9 cellular contexts compared by ENCODE assay signal in genomic region chr22:30398685-30399680, GRCh38. TPM values are rescaled to one million over a fixed set of nuclear protein-coding genes. Genes with fewer than 3 reads are reported as not detected.
DNase-seq lines count a peak whose midpoint lies in the region; ATAC-seq and TF ChIP-seq lines count a peak whose summit lies in the region.
"Had no signal": no experiment of that assay in that cellular context is flagged by ENCODE, and none has a peak within 500 bp of the region (broad histone marks: within the 10 kb centered on the region; RNA-seq: fewer than 3 reads in every experiment).

No MANE protein-coding gene starts in this region.

- no peak for DNase-seq in CD4-positive, alpha-beta T cell
- DNase-seq in NB4 (ENCODE audit: low read depth) (peak; percentile 83), mammary epithelial cell (peak; percentile 52), natural killer cell (no peak), NCI-H510A treated with DMSO at 0.1 percent for 48 hours (lab: John Stamatoyannopoulos, UW) (no peak), thyroid gland (no peak), KG1 (lab: John Stamatoyannopoulos, UW) (no peak)
- no peak for DNase-seq in stimulated activated CD8-positive, alpha-beta memory T cell treated with anti-CD3 and anti-CD28 coated beads, Interleukin-4, amount 100 ng/mL, for 48 hours

- peak overlapping the region; percentile 89 for H3K4me3 Mint-ChIP-seq in CD4-positive, alpha-beta T cell
- H3K4me3 Mint-ChIP-seq in natural killer cell, result peak overlapping the region; percentile 40

- dilution Hi-C loops in mammary epithelial cell (cut with HindIII; ENCODE audit: low sequenced_read_pairs), result no loop called here

- TF ChIP-seq POLR2A in NB4 (IDR thresholded peaks at IDR 0.05; ENCODE audit: extremely low read depth, insufficient read length) (no peak), thyroid gland (IDR thresholded peaks at IDR 0.05) (no peak)

- H3K4me1 Mint-ChIP-seq in CD4-positive, alpha-beta T cell (ENCODE audit: low read depth), result peaks cover 49% of the 10 kb centered on the region
- peaks cover 13 to 24% of the 10 kb centered on the region in 2 donors for H3K4me1 Mint-ChIP-seq in natural killer cell

- 3% methylated on average over 14 of the region's 25 CpGs for WGBS in mammary epithelial cell (ENCODE audit: low coverage, missing lambda C conversion rate)
- WGBS in thyroid gland, 2 donors, result 68 to 69% methylated on average over 19 to 25 of the region's 25 CpGs

- H2AFZ ChIP-seq in mammary epithelial cell (ENCODE audit: low read depth, low read length), result no peak overlapping the region

- intact Hi-C loops in CD4-positive, alpha-beta T cell (cut with DNase I, micrococcal nuclease), result loop anchor here (10.0 kb wide), 2 partner anchors 206 to 356 kb away; partner anchors contain the start of gene TCN2 (in 1 of the 2)
- intact Hi-C loops in mammary epithelial cell (cut with micrococcal nuclease), result loop anchor here (1.0 to 5.0 kb wide), 3 partner anchors 25 to 202 kb away; no protein-coding TSS in a partner anchor
- intact Hi-C loops in natural killer cell (cut with micrococcal nuclease), result no loop called here
- intact Hi-C loops in thyroid gland (cut with DNase I), result no loop called here

- H3K36me3 Mint-ChIP-seq in CD4-positive, alpha-beta T cell (ENCODE audit: low read depth), result peaks cover 5% of the 10 kb centered on the region
- H3K36me3 Mint-ChIP-seq in natural killer cell, result no peaks in the 10 kb centered on the region

- POLR2A ChIA-PET in CD4-positive, alpha-beta T cell (lab: Charles Lee), result interaction anchor here (0.6 to 7.9 kb wide), 5 partner anchors 14 to 112 kb away, joined by 3 to 112 read pairs (median 3); partner anchors contain the start of genes CASTOR1 and MTFP1

- in situ Hi-C loops in mammary epithelial cell (cut with MboI; ENCODE audit: low sequenced_read_pairs in 2 of 2), result loop anchor here (5.0 to 25.0 kb wide), 4 partner anchors 76 to 287 kb away; partner anchors contain the start of genes CASTOR1 (in 1 of the 2) and SEC14L3 (in 1 of the 2)

- H3K27ac Mint-ChIP-seq in CD4-positive, alpha-beta T cell, result peak overlapping the region; percentile 82
- H3K27ac Mint-ChIP-seq in natural killer cell, result no peak overlapping the region

- H3K4me2 ChIP-seq in mammary epithelial cell (ENCODE audit: insufficient read depth, low read depth, low read length), result peak overlapping the region; percentile 94

- no peaks in the 10 kb centered on the region for H3K27me3 Mint-ChIP-seq in CD4-positive, alpha-beta T cell
- peaks cover 38% of the 10 kb centered on the region in 2 donors for H3K27me3 Mint-ChIP-seq in natural killer cell (ENCODE audit: low read depth in 2 of 2)

- CTCF ChIA-PET in CD4-positive, alpha-beta T cell (lab: Charles Lee), result no interaction called here
- CTCF ChIA-PET in mammary epithelial cell (lab: Charles Lee; ENCODE audit: low non-redundant PET), result no interaction called here

- H4K20me1 ChIP-seq in mammary epithelial cell (ENCODE audit: insufficient read depth, low read length), result no peaks in the 10 kb centered on the region

- no peak for ATAC-seq in CD4-positive, alpha-beta T cell (ENCODE audit: poor library complexity)
- peak in 1 of 3 donors; percentile 24 for ATAC-seq in natural killer cell

- no peak overlapping the region for H3K4me3 ChIP-seq in NB4 (ENCODE audit: low read depth, low read length)
- peak overlapping the region; percentile 60 to 94 (median 78) for H3K4me3 ChIP-seq in mammary epithelial cell (replicated peaks in 1 of 3; ENCODE audit: insufficient read depth in 1 of 3, low read depth in 2 of 3, low read length in 3 of 3)
- no peak overlapping the region for H3K4me3 ChIP-seq in thyroid gland (replicated peaks in 1 of 3)

- peaks cover 39% of the 10 kb centered on the region for H3K4me1 ChIP-seq in mammary epithelial cell (ENCODE audit: insufficient read depth, low read length)
- H3K4me1 ChIP-seq in thyroid gland, result peaks cover 13 to 25% of the 10 kb centered on the region in 2 donors

- peak overlapping the region; percentile 90 for H3K9ac ChIP-seq in mammary epithelial cell (ENCODE audit: insufficient read depth, low read length)

- H3K36me3 ChIP-seq in mammary epithelial cell (ENCODE audit: insufficient read depth, low read length), result peaks cover 11% of the 10 kb centered on the region
- no peaks in the 10 kb centered on the region for H3K36me3 ChIP-seq in thyroid gland
- H3K36me3 ChIP-seq: right atrium auricular region had no signal

- peak overlapping the region; percentile 47 for H3K27ac ChIP-seq in CD4-positive, alpha-beta T cell (ENCODE audit: low read depth, low read length)
- H3K27ac ChIP-seq in mammary epithelial cell (ENCODE audit: insufficient read depth, low read depth, low read length), result peak overlapping the region; percentile 80
- no peak overlapping the region for H3K27ac ChIP-seq in thyroid gland
- H3K27ac ChIP-seq: right atrium auricular region had no signal

- peaks cover 75% of the 10 kb centered on the region for H3K79me2 ChIP-seq in mammary epithelial cell (ENCODE audit: insufficient read depth, low read length)

- no peaks in the 10 kb centered on the region for H3K9me3 ChIP-seq in CD4-positive, alpha-beta T cell (ENCODE audit: control insufficient read depth, low read length)
- H3K9me3 ChIP-seq in mammary epithelial cell (replicated peaks; ENCODE audit: insufficient read depth, low read length) (no peaks in the 10 kb centered on the region), thyroid gland (no peaks in the 10 kb centered on the region)
- H3K9me3 ChIP-seq: right atrium auricular region had no signal

- no peak for TF ChIP-seq CTCF in CD4-positive, alpha-beta T cell (IDR thresholded peaks at IDR 0.05)
- TF ChIP-seq CTCF in NB4 (IDR thresholded peaks at IDR 0.05; ENCODE audit: low read depth, low read length) (no peak), mammary epithelial cell (conservative IDR thresholded peaks at IDR 0.05 in 1 of 2, IDR thresholded peaks at IDR 0.05 in 1 of 2; ENCODE audit: extremely low read depth in 1 of 2, insufficient read depth in 1 of 2, low read depth in 1 of 2, low read length in 2 of 2) (no peak), natural killer cell (IDR thresholded peaks at IDR 0.05) (no peak), thyroid gland (IDR thresholded peaks at IDR 0.05) (no peak)

- no peaks in the 10 kb centered on the region for H3K27me3 ChIP-seq in CD4-positive, alpha-beta T cell (ENCODE audit: control insufficient read depth, insufficient read depth, low read length)
- H3K27me3 ChIP-seq in mammary epithelial cell (ENCODE audit: insufficient read depth, low read length), result no peaks in the 10 kb centered on the region
- H3K27me3 ChIP-seq in thyroid gland, result no peaks in the 10 kb centered on the region
- H3K27me3 ChIP-seq: right atrium auricular region had no signal

- TSS peak; percentile 37 for BruUV-seq in mammary epithelial cell (replicated peaks; lab: Mats Ljungman, UMichigan)

- H3K9me3 Mint-ChIP-seq in CD4-positive, alpha-beta T cell, result no peaks in the 10 kb centered on the region
- no peaks in the 10 kb centered on the region for H3K9me3 Mint-ChIP-seq in natural killer cell

RNA-seq across cellular contexts. Expression of gene SEC14L2, which starts 2.2 kb away (rescaled TPM):
- total RNA-seq in CD4-positive, alpha-beta T cell, result 10 to 100 TPM; 74.6 to 79.8 TPM
- 100 to 1,000 TPM; 171 to 266 TPM for total RNA-seq in mammary epithelial cell
- polyA plus RNA-seq in mammary epithelial cell, result 168 TPM
- polyA minus RNA-seq in mammary epithelial cell, result 208 TPM
- 1 to 10 TPM in 2 of 3 donors, under 1 TPM in 1; 0.71 to 6.6 (median 2.7) TPM for total RNA-seq in natural killer cell
- total RNA-seq in thyroid gland, result 10 to 100 TPM; 26.6 to 59.1 (median 30.4) TPM

RNA-seq across cellular contexts. Expression of gene RNF215, which starts 11.8 kb away (rescaled TPM):
- 1 to 10 TPM; 4.6 to 4.9 TPM for total RNA-seq in CD4-positive, alpha-beta T cell
- 10 to 100 TPM; 21.6 to 22.0 TPM for total RNA-seq in mammary epithelial cell
- polyA plus RNA-seq in mammary epithelial cell, result 5.0 TPM
- polyA minus RNA-seq in mammary epithelial cell, result 46.1 TPM
- 1 to 10 TPM; 7.5 to 9.8 (median 9.5) TPM for total RNA-seq in natural killer cell
- 10 to 100 TPM; 14.8 to 25.5 (median 18.8) TPM for total RNA-seq in thyroid gland

RNA-seq across cellular contexts. Expression of gene MTFP1, which starts 26.6 kb away (rescaled TPM):
- 10 to 100 TPM; 37.2 to 38.0 TPM for total RNA-seq in CD4-positive, alpha-beta T cell
- total RNA-seq in mammary epithelial cell (1 to 10 TPM; 1.5 to 6.9 TPM), natural killer cell (10 to 100 TPM; 15.7 to 17.5 (median 17.2) TPM), thyroid gland (10 to 100 TPM in 3 of 4 donors, 1 to 10 TPM in 1; 5.8 to 25.7 (median 14.4) TPM)
- polyA plus RNA-seq in mammary epithelial cell, result 14.3 TPM
- polyA minus RNA-seq in mammary epithelial cell, result not detected

RNA-seq across cellular contexts. Expression of gene CCDC157, which starts 42.2 kb away (rescaled TPM):
- 10 to 100 TPM in 1 of 2 experiments, 1 to 10 TPM in 1; 8.3 to 10.1 TPM for total RNA-seq in CD4-positive, alpha-beta T cell
- total RNA-seq in mammary epithelial cell, result 1 to 10 TPM; 1.9 to 3.2 TPM
- polyA plus RNA-seq in mammary epithelial cell, result 1.6 TPM
- 1.9 TPM for polyA minus RNA-seq in mammary epithelial cell
- total RNA-seq in natural killer cell, result 1 to 10 TPM; 7.7 to 9.7 (median 8.4) TPM
- total RNA-seq in thyroid gland, result 10 to 100 TPM in 3 of 4 donors, 1 to 10 TPM in 1; 8.1 to 18.3 (median 15.6) TPM

RNA-seq across cellular contexts. Expression of gene SF3A1, which starts 42.3 kb away (rescaled TPM):
- 100 to 1,000 TPM; 335 to 388 TPM for total RNA-seq in CD4-positive, alpha-beta T cell
- total RNA-seq in mammary epithelial cell, result 100 to 1,000 TPM in 1 of 2 donors, 10 to 100 TPM in 1; 45.0 to 163 TPM
- 45.2 TPM for polyA plus RNA-seq in mammary epithelial cell
- polyA minus RNA-seq in mammary epithelial cell, result 645 TPM
- total RNA-seq in natural killer cell, result 100 to 1,000 TPM; 309 to 340 (median 319) TPM
- total RNA-seq in thyroid gland, result 100 to 1,000 TPM in 3 of 4 donors, 10 to 100 TPM in 1; 52.8 to 193 (median 135) TPM

Comparison
In these comparisons a context has a peak if more than half of its experiments do, and no peak if none do; other contexts are left out.
1. DNase-seq: peak in NB4 (single experiment) and mammary epithelial cell (single experiment); none in CD4-positive, alpha-beta T cell (0 of 10), natural killer cell (single experiment), NCI-H510A treated with DMSO at 0.1 percent for 48 hours (single experiment), thyroid gland (0 of 2), KG1 (single experiment) and stimulated activated CD8-positive, alpha-beta memory T cell treated with anti-CD3 and anti-CD28 coated beads, Interleukin-4, amount 100 ng/mL, for 48 hours (single experiment).
2. H3K27ac ChIP-seq: peak in CD4-positive, alpha-beta T cell (single experiment) and mammary epithelial cell (single experiment); none in thyroid gland (0 of 3).
3. H3K4me3 ChIP-seq: peak in mammary epithelial cell (3 of 3); none in NB4 (single experiment) and thyroid gland (0 of 3).
4. intact Hi-C loops: an anchor here in CD4-positive, alpha-beta T cell (10.0 kb wide) and mammary epithelial cell (1.0 to 5.0 kb wide); none called in natural killer cell and thyroid gland.